In genomic region chr5:99060306-99061261, GRCh38 we compare ENCODE assay signal across 8 cellular contexts.
DNase-seq lines count a peak whose midpoint lies in the region; ATAC-seq and TF ChIP-seq lines count a peak whose summit lies in the region.

No MANE protein-coding gene starts in this region.

- intact Hi-C loops in ascending aorta (cut with DNase I): loop anchor here (10.0 kb wide), 1 partner anchor 156 kb away; no protein-coding TSS in a partner anchor
- intact Hi-C loops in right cardiac atrium (cut with DNase I): no loop called here
- intact Hi-C loops in gastrocnemius medialis (cut with DNase I; ENCODE audit: low total_unique reads): no loop called here

- ATAC-seq in right cardiac atrium (no peak), gastrocnemius medialis (peak in 1 of 2 donors; percentile 33)

- no peak overlapping the region; the same call in 1 of the 2 replicates for H3K4me3 ChIP-seq in GM12864 (ENCODE audit: low read depth, low read length)
- H3K4me3 ChIP-seq in HFF-Myc (replicated peaks; ENCODE audit: low read depth, low read length): no peak overlapping the region
- no peak overlapping the region for H3K4me3 ChIP-seq in ascending aorta
- no peak overlapping the region for H3K4me3 ChIP-seq in right cardiac atrium (ENCODE audit: low read length)
- H3K4me3 ChIP-seq in gastrocnemius medialis: no peak overlapping the region

- H3K4me1 ChIP-seq in ascending aorta (no peaks in the 10 kb centered on the region), right cardiac atrium (ENCODE audit: control insufficient read depth, insufficient read depth, low read length) (no peaks in the 10 kb centered on the region), gastrocnemius medialis (no peaks in the 10 kb centered on the region)

- in situ Hi-C loops in gastrocnemius medialis (cut with MboI; ENCODE audit: low sequenced_read_pairs in 4 of 4): no loop called here

- TF ChIP-seq CTCF in GM12864 (IDR thresholded peaks at IDR 0.05; ENCODE audit: low read depth, low read length, missing control alignments) (peak; percentile 65), HFF-Myc (IDR thresholded peaks at IDR 0.05; ENCODE audit: low read depth, low read length, missing control alignments) (peak; percentile 85), ascending aorta (IDR thresholded peaks at IDR 0.05) (peak; percentile 41 to 86 (median 78)), gastrocnemius medialis (IDR thresholded peaks at IDR 0.05 in 4 of 5, conservative IDR thresholded peaks at IDR 0.05 in 1 of 5) (peak; percentile 55 to 87 (median 72))

- no peaks in the 10 kb centered on the region for H3K27me3 ChIP-seq in ascending aorta
- no peaks in the 10 kb centered on the region for H3K27me3 ChIP-seq in right cardiac atrium (ENCODE audit: control insufficient read depth, insufficient read depth)
- H3K27me3 ChIP-seq in gastrocnemius medialis: no peaks in the 10 kb centered on the region

- TF ChIP-seq POLR2A in gastrocnemius medialis (IDR thresholded peaks at IDR 0.05): no peak

- no peaks in the 10 kb centered on the region for H3K9me3 ChIP-seq in ascending aorta
- H3K9me3 ChIP-seq in right cardiac atrium (ENCODE audit: control insufficient read depth, low read length): no peaks in the 10 kb centered on the region
- H3K9me3 ChIP-seq in gastrocnemius medialis: no peaks in the 10 kb centered on the region

- H3K27ac ChIP-seq in ascending aorta (no peak overlapping the region), right cardiac atrium (ENCODE audit: low read length) (no peak overlapping the region), gastrocnemius medialis (no peak overlapping the region)

- WGBS in right cardiac atrium: 23% methylated on average over 13 of the region's 13 CpGs

- H3K36me3 ChIP-seq in ascending aorta (no peaks in the 10 kb centered on the region), gastrocnemius medialis (no peaks in the 10 kb centered on the region)

- DNase-seq in GM12864 (ENCODE audit: low read depth) (peak; percentile 47), HFF-Myc (ENCODE audit: extremely low read depth, low read depth) (peak; percentile 48), NCI-H1105 treated with DMSO at 0.1 percent for 48 hours (lab: John Stamatoyannopoulos, UW) (peak; percentile 32), T-helper 2 cell (peak; percentile 55 to 77 (median 76)), ascending aorta (ENCODE audit: low spot score in 2 of 2) (peak in 1 of 2 donors; percentile 72), right cardiac atrium (peak; percentile 63 to 86 (median 81)), gastrocnemius medialis (peak; percentile 25 to 30), GOT3 (lab: John Stamatoyannopoulos, UW) (no peak)
